2 cellular contexts compared by ENCODE assay signal in genomic region chr3:24688446-24689148, GRCh38.
TF ChIP-seq lines count a peak whose summit lies in the region.

No MANE protein-coding gene starts in this region.

TF ChIP-seq in IMR-90, 13 proteins besides CTCF, POLR2A, EP300 and RAD21 (continued from another document):
- TF ChIP-seq ELK1 (IDR thresholded peaks at IDR 0.05; ENCODE audit: borderline replicate concordance, low read depth, low read length) (no peak), USF2 (IDR thresholded peaks at IDR 0.05; ENCODE audit: low read depth, low read length) (no peak), CEBPB (IDR thresholded peaks at IDR 0.05; ENCODE audit: low read depth, low read length) (no peak), MXI1 (IDR thresholded peaks at IDR 0.05; ENCODE audit: borderline replicate concordance, low read depth, low read length) (no peak), NFE2L2 (IDR thresholded peaks at IDR 0.05; ENCODE audit: low read depth, low read length) (no peak), RFX5 (IDR thresholded peaks at IDR 0.05; ENCODE audit: low read depth, low read length) (no peak), BHLHE40 (IDR thresholded peaks at IDR 0.05; ENCODE audit: low read depth, low read length) (no peak)

TF ChIP-seq in SK-N-SH, 30 proteins besides CTCF, POLR2A, EP300 and RAD21 (continued from another document):
- TF ChIP-seq USF2 (IDR thresholded peaks at IDR 0.05; ENCODE audit: borderline replicate concordance, low read depth, low read length), result no peak
- TF ChIP-seq REST (IDR thresholded peaks at IDR 0.05; ENCODE audit: low read depth, low read length), result no peak
- TF ChIP-seq MXI1 (IDR thresholded peaks at IDR 0.05; ENCODE audit: low read depth, low read length), result no peak
- no peak for TF ChIP-seq PBX3 (IDR thresholded peaks at IDR 0.05)
- TF ChIP-seq GATA2 (CRISPR knock-in tag; IDR thresholded peaks at IDR 0.05), result no peak
- TF ChIP-seq YY1 (IDR thresholded peaks at IDR 0.05; ENCODE audit: low read depth), result no peak
TF ChIP-seq in SK-N-SH: peak in this region for 0.
